In the genomic region with DNA sequence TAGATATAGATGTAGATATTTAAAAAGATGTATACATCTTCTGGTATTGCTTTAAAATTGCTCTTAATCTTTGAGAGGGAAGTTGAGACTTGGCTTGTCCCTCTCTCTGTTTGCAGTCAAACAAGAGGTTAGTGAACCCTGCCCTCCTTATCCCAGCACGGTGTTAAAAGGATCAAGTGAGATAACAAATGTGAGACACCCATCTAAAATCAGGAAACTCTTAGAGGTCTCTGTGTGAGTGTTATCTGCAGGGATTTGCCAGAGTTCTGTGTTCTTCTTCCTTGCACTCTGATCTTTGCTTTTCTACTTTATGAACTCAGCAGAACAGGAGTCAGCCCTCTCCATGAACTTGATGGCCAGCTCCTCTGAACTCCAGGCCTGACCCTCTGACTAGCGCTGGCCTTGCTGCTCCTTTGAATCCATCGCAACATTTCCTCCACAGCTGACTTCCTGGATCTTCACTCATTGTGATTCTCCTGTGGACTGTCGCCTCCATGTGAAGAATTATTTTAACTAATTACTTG, we compare ENCODE assay signal across 25 cellular contexts.
"Had no signal": no experiment of that assay in that cellular context is flagged by ENCODE, and none has a peak within 500 bp of the region (broad histone marks: within the 10 kb centered on the region; RNA-seq: fewer than 3 reads in every experiment).

No MANE protein-coding gene starts in this region.

- H3K4me3 Mint-ChIP-seq: activated CD4-positive, alpha-beta T cell treated with anti-CD3 and anti-CD28 coated beads, Interleukin-2, amount 10 ng/mL, durations not matched to agents 24 days and 14 days; activated CD8-positive, alpha-beta T cell treated with anti-CD3 and anti-CD28 coated beads for 36 hours; activated naive CD4-positive, alpha-beta T cell treated with anti-CD3 and anti-CD28 coated beads for 36 hours; activated T-cell treated with anti-CD3 and anti-CD28 coated beads, Interleukin-2, amount 50 U/mL, for 4 hours; activated T-helper 1 cell treated with anti-CD3 and anti-CD28 coated beads, Interleukin-12 subunit alpha, Interleukin-12 subunit beta, Interleukin-2, Interleukin-4 antibody, amounts not matched to agents 30 ng/mL and 10 ng/mL and 1 ng/mL, durations not matched to agents 14 hours and 24 hours and 36 hours; T-helper 1 cell treated with Interleukin-12 subunit alpha and Interleukin-12 subunit beta and Interleukin-4 antibody, amounts not matched to agents 30 μg/mL and 1 μg/mL, for 36 hours; T-helper 2 cell treated with Interferon-gamma antibody and Interleukin-4, amounts not matched to agents 5 μg/mL and 100 μg/mL, for 36 hours had no signal

- H3K9me3 Mint-ChIP-seq: activated CD8-positive, alpha-beta T cell treated with anti-CD3 and anti-CD28 coated beads for 36 hours; activated naive CD4-positive, alpha-beta T cell treated with anti-CD3 and anti-CD28 coated beads for 36 hours; activated T-cell treated with anti-CD3 and anti-CD28 coated beads, Interleukin-2, amount 50 U/mL, for 4 hours; activated T-helper 1 cell treated with anti-CD3 and anti-CD28 coated beads, Interleukin-12 subunit alpha, Interleukin-12 subunit beta, Interleukin-2, Interleukin-4 antibody, amounts not matched to agents 30 ng/mL and 10 ng/mL and 1 ng/mL, durations not matched to agents 14 hours and 24 hours and 36 hours; T-helper 1 cell treated with Interleukin-12 subunit alpha and Interleukin-12 subunit beta and Interleukin-4 antibody, amounts not matched to agents 30 μg/mL and 1 μg/mL, for 36 hours; T-helper 2 cell treated with Interferon-gamma antibody and Interleukin-4, amounts not matched to agents 5 μg/mL and 100 μg/mL, for 36 hours had no signal

- H3K27me3 Mint-ChIP-seq: activated CD4-positive, alpha-beta T cell treated with anti-CD3 and anti-CD28 coated beads, Interleukin-2, amount 10 ng/mL, durations not matched to agents 24 days and 14 days; activated CD8-positive, alpha-beta T cell treated with anti-CD3 and anti-CD28 coated beads for 36 hours had no signal

- H3K4me1 Mint-ChIP-seq: activated CD4-positive, alpha-beta T cell treated with anti-CD3 and anti-CD28 coated beads, Interleukin-2, amount 10 ng/mL, durations not matched to agents 24 days and 14 days had no signal

- H3K36me3 Mint-ChIP-seq: activated naive CD4-positive, alpha-beta T cell treated with anti-CD3 and anti-CD28 coated beads, Interleukin-2, amount 50 U/mL, for 72 hours had no signal

- DNase-seq: activated CD4-positive, alpha-beta T cell treated with anti-CD3 and anti-CD28 coated beads, Interleukin-2, amount 10 ng/mL, durations not matched to agents 24 days and 14 days; activated CD4-positive, alpha-beta T cell treated with anti-CD3 and anti-CD28 coated beads, Interleukin-2, amount 50 U/mL, for 4 hours; activated CD8-positive, alpha-beta T cell treated with anti-CD3 and anti-CD28 coated beads for 36 hours; activated gamma-delta T cell treated with Interleukin-2 at 50 U/mL for 16 hours; activated naive CD4-positive, alpha-beta T cell treated with anti-CD3 and anti-CD28 coated beads for 36 hours; activated T-cell treated with anti-CD3 and anti-CD28 coated beads, Interleukin-2, amount 50 U/mL, for 4 hours; adrenal gland; body of pancreas; NCI-H1092 treated with DMSO at 0.1 percent for 48 hours; NCI-H1417 treated with DMSO at 0.1 percent for 48 hours; NCI-H187 treated with DMSO at 0.1 percent for 48 hours; NCI-H2081; NCI-H2171 treated with DMSO at 0.1 percent for 48 hours; NCI-H2227 treated with DMSO at 0.1 percent for 48 hours; NCI-H446; NCI-H510A treated with DMSO at 0.1 percent for 48 hours; NCI-H526 treated with DMSO at 0.1 percent for 48 hours; NCI-H774; SHP77 treated with DMSO at 0.1 percent for 48 hours; SK-N-SH had no signal

- H3K27ac Mint-ChIP-seq: activated CD4-positive, alpha-beta T cell treated with anti-CD3 and anti-CD28 coated beads, Interleukin-2, amount 10 ng/mL, durations not matched to agents 24 days and 14 days; activated CD8-positive, alpha-beta T cell treated with anti-CD3 and anti-CD28 coated beads for 36 hours; activated naive CD4-positive, alpha-beta T cell treated with anti-CD3 and anti-CD28 coated beads for 36 hours; activated naive CD4-positive, alpha-beta T cell treated with anti-CD3 and anti-CD28 coated beads, Interleukin-2, amount 50 U/mL, for 72 hours; activated T-helper 1 cell treated with anti-CD3 and anti-CD28 coated beads, Interleukin-12 subunit alpha, Interleukin-12 subunit beta, Interleukin-2, Interleukin-4 antibody, amounts not matched to agents 30 ng/mL and 10 ng/mL and 1 ng/mL, durations not matched to agents 14 hours and 24 hours and 36 hours; T-helper 1 cell treated with Interleukin-12 subunit alpha and Interleukin-12 subunit beta and Interleukin-4 antibody, amounts not matched to agents 30 μg/mL and 1 μg/mL, for 36 hours; T-helper 2 cell treated with Interferon-gamma antibody and Interleukin-4, amounts not matched to agents 5 μg/mL and 100 μg/mL, for 36 hours had no signal

- ATAC-seq: activated CD8-positive, alpha-beta T cell treated with anti-CD3 and anti-CD28 coated beads for 36 hours; activated naive CD4-positive, alpha-beta T cell treated with anti-CD3 and anti-CD28 coated beads, Interleukin-2, amount 50 U/mL, for 72 hours; activated T-cell treated with anti-CD3 and anti-CD28 coated beads, Interleukin-2, amount 50 U/mL, for 4 hours; body of pancreas; Panc1 had no signal
